Comparison of ENCODE assay signal across 11 cellular contexts in genomic region chr12:62703011-62703380, GRCh38.
DNase-seq lines count a peak whose midpoint lies in the region; ATAC-seq, FAIRE-seq and TF ChIP-seq lines count a peak whose summit lies in the region.
"Had no signal": no experiment of that assay in that cellular context is flagged by ENCODE, and none has a peak within 500 bp of the region (broad histone marks: within the 10 kb centered on the region; RNA-seq: fewer than 3 reads in every experiment).

No MANE protein-coding gene starts in this region.

- H3K9ac ChIP-seq in NT2/D1 (ENCODE audit: insufficient read length, low read depth) (peak overlapping the region; percentile 37), endothelial cell of umbilical vein (replicated peaks; ENCODE audit: extremely low read depth, insufficient read depth, low read length) (no peak overlapping the region)

- H3K4me1 Mint-ChIP-seq in neural crest cell, result peaks cover 37% of the 10 kb centered on the region
- peaks cover 0 to 9% (median 0%) of the 10 kb centered on the region in 7 donors for H3K4me1 Mint-ChIP-seq in naive thymus-derived CD4-positive, alpha-beta T cell
- H3K4me1 Mint-ChIP-seq: CD4-positive, CD25-positive, alpha-beta regulatory T cell had no signal

- no peaks in the 10 kb centered on the region for H3K27me3 Mint-ChIP-seq in neural crest cell (ENCODE audit: low read depth)
- peaks cover 0 to 12% (median 4%) of the 10 kb centered on the region in 5 donors for H3K27me3 Mint-ChIP-seq in naive thymus-derived CD4-positive, alpha-beta T cell

- H3K4me3 Mint-ChIP-seq in neural crest cell, result peak overlapping the region; percentile 46
- H3K4me3 Mint-ChIP-seq in naive thymus-derived CD4-positive, alpha-beta T cell, result no peak overlapping the region
- H3K4me3 Mint-ChIP-seq: CD4-positive, CD25-positive, alpha-beta regulatory T cell had no signal

- DNase-seq in AG08395 (ENCODE audit: low spot score) (peak; percentile 41), NT2/D1 (ENCODE audit: low read depth, low spot score) (no peak), endothelial cell of umbilical vein (ENCODE audit: low read depth, low spot score) (peak; percentile 59), neural crest cell (ENCODE audit: low read depth, low spot score) (no peak), SKM-1 treated with dmso at 0.1 percent for 144 hours (lab: John Stamatoyannopoulos, UW; ENCODE audit: unreplicated experiment) (no peak), germinal center (ENCODE audit: low spot score) (no peak), dedifferentiated amniotic fluid mesenchymal stem cell (ENCODE audit: extremely low spot score) (no peak)
- no peak for DNase-seq in naive thymus-derived CD4-positive, alpha-beta T cell
- DNase-seq: activated CD4-positive, alpha-beta T cell treated with anti-CD3 and anti-CD28 coated beads, Interleukin-2, amount 50 U/mL, for 1 hour; CD4-positive, CD25-positive, alpha-beta regulatory T cell; NCI-H1092 treated with DMSO at 0.1 percent for 48 hours had no signal

- H3K9me3 ChIP-seq in NT2/D1 (ENCODE audit: insufficient read depth, low read length) (no peaks in the 10 kb centered on the region), endothelial cell of umbilical vein (replicated peaks; ENCODE audit: control insufficient read depth, insufficient read depth, low read length) (no peaks in the 10 kb centered on the region)
- no peaks in the 10 kb centered on the region for H3K9me3 ChIP-seq in naive thymus-derived CD4-positive, alpha-beta T cell (ENCODE audit: control insufficient read depth in 2 of 3, low read length in 3 of 3)

- peak; percentile 73 for FAIRE-seq in endothelial cell of umbilical vein (lab: Jason Lieb, UNC)

- no peak for TF ChIP-seq POLR2A in endothelial cell of umbilical vein (IDR thresholded peaks at IDR 0.05; ENCODE audit: low read depth, low read length)

- H3K79me2 ChIP-seq in endothelial cell of umbilical vein (ENCODE audit: control insufficient read depth, insufficient read depth, low read length), result no peaks in the 10 kb centered on the region

- H3K27ac Mint-ChIP-seq in neural crest cell (ENCODE audit: unreplicated experiment), result no peak overlapping the region
- H3K27ac Mint-ChIP-seq in naive thymus-derived CD4-positive, alpha-beta T cell, result no peak overlapping the region
- H3K27ac Mint-ChIP-seq: CD4-positive, CD25-positive, alpha-beta regulatory T cell had no signal

- ATAC-seq in naive thymus-derived CD4-positive, alpha-beta T cell, result no peak

- H3K4me1 ChIP-seq in NT2/D1 (ENCODE audit: insufficient read depth, insufficient read length), result no peaks in the 10 kb centered on the region
- H3K4me1 ChIP-seq in endothelial cell of umbilical vein (ENCODE audit: control insufficient read depth, extremely low read depth, insufficient read depth, low read length), result peaks cover 35% of the 10 kb centered on the region
- no peaks in the 10 kb centered on the region for H3K4me1 ChIP-seq in naive thymus-derived CD4-positive, alpha-beta T cell (ENCODE audit: control insufficient read depth in 2 of 2, insufficient read depth in 2 of 2, low read length in 2 of 2)

- peaks cover 3% of the 10 kb centered on the region for H3K36me3 ChIP-seq in NT2/D1 (ENCODE audit: insufficient read depth, insufficient read length, low read length)
- H3K36me3 ChIP-seq in endothelial cell of umbilical vein (ENCODE audit: control insufficient read depth in 2 of 2, extremely low read depth in 1 of 2, insufficient read depth in 2 of 2, low read length in 2 of 2), result no peaks in the 10 kb centered on the region
- no peaks in the 10 kb centered on the region for H3K36me3 ChIP-seq in naive thymus-derived CD4-positive, alpha-beta T cell (ENCODE audit: control insufficient read depth in 2 of 3, insufficient read depth in 3 of 3, low read length in 3 of 3)

- peak overlapping the region; percentile 57 for H3K27ac ChIP-seq in endothelial cell of umbilical vein (ENCODE audit: insufficient read depth, low read depth, low read length)
- H3K27ac ChIP-seq in naive thymus-derived CD4-positive, alpha-beta T cell (ENCODE audit: low read depth, low read length), result no peak overlapping the region

- H3K9me1 ChIP-seq in endothelial cell of umbilical vein (replicated peaks; ENCODE audit: control insufficient read depth, extremely low read depth, insufficient read depth, low read length), result no peaks in the 10 kb centered on the region

- TF ChIP-seq CTCF in endothelial cell of umbilical vein (IDR thresholded peaks at IDR 0.05; ENCODE audit: extremely low read depth in 1 of 2, insufficient read depth in 1 of 2, low read depth in 1 of 2, low read length in 2 of 2) (no peak), neural crest cell (conservative IDR thresholded peaks at IDR 0.05) (no peak)

- intact Hi-C loops in endothelial cell of umbilical vein (cut with micrococcal nuclease), result loop anchor here (1.0 kb wide), 1 partner anchor 83 kb away; no protein-coding TSS in a partner anchor
- intact Hi-C loops in naive thymus-derived CD4-positive, alpha-beta T cell (cut with micrococcal nuclease), result no loop called here

- H3K27me3 ChIP-seq in NT2/D1 (ENCODE audit: insufficient read depth, insufficient read length), result no peaks in the 10 kb centered on the region
- H3K27me3 ChIP-seq in endothelial cell of umbilical vein (ENCODE audit: control insufficient read depth in 2 of 2, insufficient read depth in 2 of 2, low read length in 2 of 2), result no peaks in the 10 kb centered on the region
- H3K27me3 ChIP-seq in naive thymus-derived CD4-positive, alpha-beta T cell (ENCODE audit: control insufficient read depth in 2 of 2, insufficient read depth in 2 of 2, low read length in 2 of 2), result no peaks in the 10 kb centered on the region

- CTCF ChIA-PET in endothelial cell of umbilical vein (lab: Charles Lee), result interaction anchor here (0.8 to 1.7 kb wide), 7 partner anchors 10 to 100 kb away, joined by 3 to 7 read pairs (median 3); no protein-coding TSS in a partner anchor
- CTCF ChIA-PET in naive thymus-derived CD4-positive, alpha-beta T cell (lab: Charles Lee), result no interaction called here

- peak overlapping the region; percentile 0 for H2AFZ ChIP-seq in endothelial cell of umbilical vein (ENCODE audit: low read depth, low read length)

- no peaks in the 10 kb centered on the region for H4K20me1 ChIP-seq in endothelial cell of umbilical vein (replicated peaks; ENCODE audit: control insufficient read depth, extremely low read depth, insufficient read depth, low read length)

- no peak overlapping the region for H3K4me3 ChIP-seq in NT2/D1 (ENCODE audit: insufficient read length, low read depth)
- H3K4me3 ChIP-seq in endothelial cell of umbilical vein (replicated peaks in 1 of 3; ENCODE audit: insufficient read depth in 1 of 3, low read depth in 1 of 3, low read length in 3 of 3), result no peak overlapping the region
- H3K4me3 ChIP-seq in naive thymus-derived CD4-positive, alpha-beta T cell (ENCODE audit: low read length), result no peak overlapping the region

- no peaks in the 10 kb centered on the region for H3K36me3 Mint-ChIP-seq in neural crest cell (ENCODE audit: low read depth)
- no peaks in the 10 kb centered on the region for H3K36me3 Mint-ChIP-seq in naive thymus-derived CD4-positive, alpha-beta T cell
- H3K36me3 Mint-ChIP-seq: CD4-positive, CD25-positive, alpha-beta regulatory T cell had no signal

- dilution Hi-C loops in endothelial cell of umbilical vein (cut with MboI; ENCODE audit: extremely low pct_ligation_motif_present, low sequenced_read_pairs), result no loop called here

- BruUV-seq in endothelial cell of umbilical vein (replicated peaks; lab: Mats Ljungman, UMichigan), result no TSS peak

- POLR2A ChIA-PET in endothelial cell of umbilical vein (lab: Charles Lee), result interaction anchor here (0.5 to 1.6 kb wide), 3 partner anchors 14 to 239 kb away, joined by 3 to 4 read pairs (median 4); no protein-coding TSS in a partner anchor
- POLR2A ChIA-PET in naive thymus-derived CD4-positive, alpha-beta T cell (lab: Charles Lee), result interaction anchor here (0.9 kb wide), 1 partner anchor 13 kb away, joined by 3 read pairs; no protein-coding TSS in a partner anchor

- no peaks in the 10 kb centered on the region for H3K9me3 Mint-ChIP-seq in neural crest cell
- H3K9me3 Mint-ChIP-seq in naive thymus-derived CD4-positive, alpha-beta T cell, result no peaks in the 10 kb centered on the region
- H3K9me3 Mint-ChIP-seq: CD4-positive, CD25-positive, alpha-beta regulatory T cell had no signal

- peak overlapping the region; percentile 33 for H3K4me2 ChIP-seq in endothelial cell of umbilical vein (ENCODE audit: insufficient read depth, low read length)

TF ChIP-seq in endothelial cell of umbilical vein, 7 proteins besides CTCF, POLR2A, EP300 and RAD21:
- no peak for TF ChIP-seq MYC (IDR thresholded peaks at IDR 0.05; ENCODE audit: low read depth, low read length)
- no peak for TF ChIP-seq JUN (IDR thresholded peaks at IDR 0.05; ENCODE audit: borderline replicate concordance, insufficient read depth, insufficient read length, low read depth)
- peak; percentile 49 for TF ChIP-seq GATA2 (IDR thresholded peaks at IDR 0.05; ENCODE audit: insufficient read depth, insufficient read length, low read depth, low read length)
- peak; percentile 26 for TF ChIP-seq FOS (IDR thresholded peaks at IDR 0.05; ENCODE audit: borderline replicate concordance, insufficient read depth, low read length)
- TF ChIP-seq EZH2 (IDR thresholded peaks at IDR 0.05; ENCODE audit: borderline replicate concordance, low read depth, low read length, severe bottlenecking), result no peak
- TF ChIP-seq POLR2AphosphoS5 (IDR thresholded peaks at IDR 0.05; ENCODE audit: insufficient read depth, low read depth, low read length), result peak; percentile 40
- TF ChIP-seq MAX (IDR thresholded peaks at IDR 0.05; ENCODE audit: insufficient read depth, insufficient read length), result no peak

Comparison
In these comparisons a context has a peak if more than half of its experiments do, and no peak if none do; other contexts are left out.
1. DNase-seq: peak in AG08395 (single experiment) and endothelial cell of umbilical vein (single experiment); none in NT2/D1 (single experiment), neural crest cell (single experiment), SKM-1 treated with dmso at 0.1 percent for 144 hours (single experiment), naive thymus-derived CD4-positive, alpha-beta T cell (0 of 9), germinal center (single experiment) and dedifferentiated amniotic fluid mesenchymal stem cell (single experiment).